Comparison of ENCODE assay signal across 15 cellular contexts in the genomic region with DNA sequence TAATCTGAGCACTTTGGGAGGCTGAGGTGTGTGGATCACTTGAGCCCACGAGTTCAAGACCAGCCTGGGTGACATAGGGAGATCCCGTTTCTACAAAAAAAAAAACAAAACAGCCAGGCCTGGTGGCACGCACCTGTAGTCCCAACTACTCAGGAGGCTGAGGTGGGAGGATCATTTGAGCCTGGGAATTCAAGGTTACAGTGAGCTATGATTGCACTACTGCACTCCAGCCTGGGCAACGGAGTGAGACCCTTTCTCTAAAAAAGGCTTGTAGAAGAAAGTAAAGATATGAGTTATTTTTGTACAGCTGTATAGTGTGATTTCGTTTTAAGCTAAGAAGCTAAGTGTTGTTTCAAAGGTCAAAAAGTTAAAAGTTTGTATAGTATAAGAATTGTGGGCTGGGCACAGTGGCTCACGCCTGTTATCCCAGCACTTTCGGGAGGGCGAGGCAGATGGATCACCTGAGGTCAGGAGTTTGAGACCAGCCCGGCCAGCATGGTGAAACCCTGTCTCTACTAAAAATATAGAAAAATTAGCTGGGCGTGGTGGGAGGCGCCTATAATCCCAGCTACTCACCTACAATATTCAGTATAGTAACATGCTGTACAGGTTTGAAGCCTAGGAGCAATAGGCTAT. TPM values are rescaled to one million over a fixed set of nuclear protein-coding genes. Genes with fewer than 3 reads are reported as not detected.
A peak's percentile ranks its signal among the peaks of the same experiment; 100 is the strongest.
DNase-seq lines count a peak whose midpoint lies in the region; ATAC-seq and TF ChIP-seq lines count a peak whose summit lies in the region.
"Had no signal": no experiment of that assay in that cellular context is flagged by ENCODE, and none has a peak within 500 bp of the region (broad histone marks: within the 10 kb centered on the region; RNA-seq: fewer than 3 reads in every experiment).

No MANE protein-coding gene starts in this region.

- DNase-seq in CD4-positive, alpha-beta memory T cell = no peak
- DNase-seq in immature natural killer cell (no peak), SJCRH30 (no peak), NCI-H2107 treated with DMSO at 0.1 percent for 48 hours (lab: John Stamatoyannopoulos, UW; ENCODE audit: unreplicated experiment) (no peak)
- DNase-seq in effector CD8-positive, alpha-beta T cell (lab: John Stamatoyannopoulos, UW) = no peak
- DNase-seq: activated CD4-positive, alpha-beta T cell treated with anti-CD3 and anti-CD28 coated beads, Interleukin-2, amount 50 U/mL, for 1 hour; CD8-positive, alpha-beta T cell; NCI-H2029 treated with DMSO at 0.1 percent for 48 hours; NK-92 treated with Interleukin-12 subunit alpha and Interleukin-12 subunit beta, amount 100 ng/mL, for 24 hours; stimulated activated CD4-positive, alpha-beta T cell treated with anti-CD3 and anti-CD28 coated beads, Interleukin-2, amount 100 ng/mL, for 24 hours had no signal

- no peak for TF ChIP-seq CTCF in SU-DHL-6 (IDR thresholded peaks at IDR 0.05; ENCODE audit: insufficient read depth, low read length, poor library complexity, severe bottlenecking)

- H3K4me2 ChIP-seq in SU-DHL-6 (ENCODE audit: low read depth, low read length, poor library complexity, severe bottlenecking) = peak overlapping the region; percentile 78
- H3K4me2 ChIP-seq: KMS-11 had no signal

- H3K9me3 Mint-ChIP-seq in CD4-positive, alpha-beta memory T cell = no peaks in the 10 kb centered on the region
- no peaks in the 10 kb centered on the region for H3K9me3 Mint-ChIP-seq in immature natural killer cell
- H3K9me3 Mint-ChIP-seq: CD8-positive, alpha-beta T cell; stimulated activated memory B cell treated with anti-CD40 and anti-IgM and Interleukin-4, amounts not matched to agents 10 μg/mL and 1 μg/mL and 100 μg/mL, for 72 hours had no signal

- no peak overlapping the region for H3K27ac ChIP-seq in CD4-positive, alpha-beta memory T cell (ENCODE audit: low read depth, low read length)
- H3K27ac ChIP-seq in SU-DHL-6 (ENCODE audit: low read depth, low read length) (peak overlapping the region; percentile 94), skeletal muscle tissue (ENCODE audit: low read depth, low read length) (peak overlapping the region; percentile 46), SJCRH30 (no peak overlapping the region)
- H3K27ac ChIP-seq: KMS-11 had no signal

- peaks cover 22 to 42% (median 35%) of the 10 kb centered on the region in 4 donors for H3K4me1 Mint-ChIP-seq in CD4-positive, alpha-beta memory T cell
- peaks cover 36 to 60% of the 10 kb centered on the region in 2 donors for H3K4me1 Mint-ChIP-seq in immature natural killer cell

- H3K9me2 ChIP-seq in SU-DHL-6 (replicated peaks; ENCODE audit: insufficient read depth, low read length) = no peaks in the 10 kb centered on the region

- peaks cover 6% of the 10 kb centered on the region for H3K4me1 ChIP-seq in CD4-positive, alpha-beta memory T cell (ENCODE audit: insufficient read depth, low read length)
- H3K4me1 ChIP-seq in skeletal muscle tissue (ENCODE audit: control insufficient read depth in 3 of 3, insufficient read depth in 3 of 3, low read length in 3 of 3) (peaks cover 5 to 20% (median 15%) of the 10 kb centered on the region in 3 donors), SJCRH30 (no peaks in the 10 kb centered on the region)

- ATAC-seq in GM18861 (IDR thresholded peaks at IDR 0.05; ENCODE audit: unreplicated experiment) = no peak
- ATAC-seq: CD8-positive, alpha-beta T cell; stimulated activated memory B cell treated with anti-CD40 and anti-IgM and Interleukin-4, amounts not matched to agents 10 μg/mL and 1 μg/mL and 100 μg/mL, for 72 hours had no signal

- H3K4me3 ChIP-seq in CD4-positive, alpha-beta memory T cell (ENCODE audit: low read length in 2 of 2) = no peak overlapping the region
- H3K4me3 ChIP-seq in SU-DHL-6 (ENCODE audit: insufficient read depth, low read length, poor library complexity, severe bottlenecking) (peak overlapping the region; percentile 21), skeletal muscle tissue (ENCODE audit: low read length in 3 of 3) (no peak overlapping the region), SJCRH30 (no peak overlapping the region)

- intact Hi-C loops in CD4-positive, alpha-beta memory T cell (cut with micrococcal nuclease) = no loop called here

- H3K27me3 Mint-ChIP-seq in CD4-positive, alpha-beta memory T cell = no peaks in the 10 kb centered on the region
- H3K27me3 Mint-ChIP-seq in immature natural killer cell (ENCODE audit: low read depth in 3 of 3) = peaks cover 0 to 2% (median 0%) of the 10 kb centered on the region in 3 donors
- H3K27me3 Mint-ChIP-seq: stimulated activated memory B cell treated with anti-CD40 and anti-IgM and Interleukin-4, amounts not matched to agents 10 μg/mL and 1 μg/mL and 100 μg/mL, for 72 hours had no signal

- H3K27me3 ChIP-seq in CD4-positive, alpha-beta memory T cell (ENCODE audit: insufficient read depth, low read length) = no peaks in the 10 kb centered on the region
- H3K27me3 ChIP-seq in SU-DHL-6 (ENCODE audit: low read length) (no peaks in the 10 kb centered on the region), skeletal muscle tissue (ENCODE audit: control insufficient read depth in 3 of 3, insufficient read depth in 3 of 3, low read length in 3 of 3) (no peaks in the 10 kb centered on the region), SJCRH30 (no peaks in the 10 kb centered on the region)

- H2AFZ ChIP-seq in SU-DHL-6 (ENCODE audit: low read depth, low read length, severe bottlenecking) = no peak overlapping the region

- peak overlapping the region in 4 of 7 donors; percentile 13 to 59 (median 48) for H3K27ac Mint-ChIP-seq in CD4-positive, alpha-beta memory T cell
- H3K27ac Mint-ChIP-seq in immature natural killer cell = peak overlapping the region in 4 of 6 donors; percentile 10 to 69 (median 58)
- H3K27ac Mint-ChIP-seq: stimulated activated memory B cell treated with anti-CD40 and anti-IgM and Interleukin-4, amounts not matched to agents 10 μg/mL and 1 μg/mL and 100 μg/mL, for 72 hours had no signal

- no peaks in the 10 kb centered on the region for H4K20me1 ChIP-seq in SU-DHL-6 (ENCODE audit: low read depth, low read length)

- H3K36me3 Mint-ChIP-seq in CD4-positive, alpha-beta memory T cell = peaks cover 0 to 2% of the 10 kb centered on the region in 2 donors
- H3K36me3 Mint-ChIP-seq in immature natural killer cell = no peaks in the 10 kb centered on the region

- CTCF ChIA-PET in CD4-positive, alpha-beta memory T cell (lab: Charles Lee; ENCODE audit: partially characterized antibody) = interaction anchor here (0.8 to 8.3 kb wide), 2 partner anchors 12 to 21 kb away, joined by 5 to 42 read pairs; no protein-coding TSS in a partner anchor

- H3K9ac ChIP-seq in SU-DHL-6 (ENCODE audit: low read length) (peak overlapping the region; percentile 28), skeletal muscle tissue (ENCODE audit: low read depth in 1 of 3, low read length in 3 of 3) (peak overlapping the region in 1 of 3 donors; percentile 0)
- H3K9ac ChIP-seq: KMS-11 had no signal

- peaks cover 99% of the 10 kb centered on the region for H3K79me2 ChIP-seq in SU-DHL-6 (ENCODE audit: insufficient read depth, low read length)

- POLR2A ChIA-PET in CD4-positive, alpha-beta memory T cell (lab: Charles Lee; ENCODE audit: partially characterized antibody) = no interaction called here

- H3F3A ChIP-seq in SU-DHL-6 (ENCODE audit: insufficient read depth) = peaks cover 76% of the 10 kb centered on the region

- no peaks in the 10 kb centered on the region for H3K36me3 ChIP-seq in CD4-positive, alpha-beta memory T cell (ENCODE audit: insufficient read depth, low read length)
- H3K36me3 ChIP-seq in SU-DHL-6 (ENCODE audit: low read length) (0 out of 2 replicates have a peak, but pooled peaks cover 3% of the 10 kb centered on the region), skeletal muscle tissue (ENCODE audit: control insufficient read depth in 3 of 3, insufficient read depth in 3 of 3, low read length in 3 of 3) (no peaks in the 10 kb centered on the region), SJCRH30 (no peaks in the 10 kb centered on the region)

- H3K4me3 Mint-ChIP-seq in CD4-positive, alpha-beta memory T cell = no peak overlapping the region
- no peak overlapping the region for H3K4me3 Mint-ChIP-seq in immature natural killer cell
- H3K4me3 Mint-ChIP-seq: CD8-positive, alpha-beta T cell; stimulated activated memory B cell treated with anti-CD40 and anti-IgM and Interleukin-4, amounts not matched to agents 10 μg/mL and 1 μg/mL and 100 μg/mL, for 72 hours had no signal

- no peaks in the 10 kb centered on the region for H3K9me3 ChIP-seq in CD4-positive, alpha-beta memory T cell (ENCODE audit: control insufficient read depth in 1 of 2, low read length in 2 of 2)
- H3K9me3 ChIP-seq in SU-DHL-6 (ENCODE audit: insufficient read depth, low read length) = no peaks in the 10 kb centered on the region
- no peaks in the 10 kb centered on the region for H3K9me3 ChIP-seq in skeletal muscle tissue (ENCODE audit: control insufficient read depth in 3 of 3, low read length in 3 of 3)
- no peaks in the 10 kb centered on the region for H3K9me3 ChIP-seq in SJCRH30 (replicated peaks)

RNA-seq across cellular contexts. Expression of a gene that starts 18.8 kb away (rescaled TPM):
- 10 to 100 TPM; 31.0 to 31.4 TPM for total RNA-seq in CD4-positive, alpha-beta memory T cell
- 10 to 100 TPM; 10.8 to 17.4 TPM for polyA plus RNA-seq in CD4-positive, alpha-beta memory T cell
- 10 to 100 TPM; 13.9 to 21.9 (median 18.0) TPM for polyA plus RNA-seq in immature natural killer cell
- 18.3 TPM for total RNA-seq in skeletal muscle tissue
- 23.8 and 24.5 TPM in 2 replicates for total RNA-seq in SJCRH30 (2014; rRNA removed; shearing (Covaris generic))

RNA-seq across cellular contexts. Expression of a gene that starts 40.4 kb away (rescaled TPM):
- total RNA-seq in CD4-positive, alpha-beta memory T cell = not detected
- not detected for polyA plus RNA-seq in CD4-positive, alpha-beta memory T cell
- 1 to 10 TPM in 1 of 3 donors, not detected in 2; 1.6 TPM for polyA plus RNA-seq in immature natural killer cell
- total RNA-seq in skeletal muscle tissue = 0.52 TPM
- not detected in 2 replicates for total RNA-seq in SJCRH30 (2014; rRNA removed; shearing (Covaris generic))
- total RNA-seq: CD8-positive, alpha-beta T cell had no signal

Comparison
In these comparisons a context has a peak if more than half of its experiments do, and no peak if none do; other contexts are left out.
1. H3K27ac ChIP-seq: peak in SU-DHL-6 (single experiment) and skeletal muscle tissue (single experiment); none in CD4-positive, alpha-beta memory T cell (single experiment) and SJCRH30 (single experiment).